In genomic region chr11:36289226-36289852, GRCh38 we compare ENCODE assay signal across 8 cellular contexts. TPM values are rescaled to one million over a fixed set of nuclear protein-coding genes. Genes with fewer than 3 reads are reported as not detected.
DNase-seq lines count a peak whose midpoint lies in the region; ATAC-seq and TF ChIP-seq lines count a peak whose summit lies in the region.

COMMD9 (minus strand) TSS chr11:36289424; CDS start chr11:36289412, 12 bp downstream.

- peak within 1 kb of the TSS; percentile 89 for H3K4me3 ChIP-seq in PC-3 (ENCODE audit: low read length)
- H3K4me3 ChIP-seq in epithelial cell of proximal tubule (ENCODE audit: low read depth, low read length), result peak within 1 kb of the TSS; percentile 76

- no peak within 1 kb of the TSS for H3K27ac ChIP-seq in PC-3 (ENCODE audit: low read length)

- peak within 1 kb of the TSS; percentile 95 for H2AFZ ChIP-seq in PC-3 (ENCODE audit: low read length)

- no peaks in the 10 kb centered on the region for H3K9me3 ChIP-seq in PC-3 (ENCODE audit: low read length)

- peak; percentile 99 for ATAC-seq in GM21576 (IDR thresholded peaks at IDR 0.05; ENCODE audit: unreplicated experiment)
- ATAC-seq in PC-3, result peak; percentile 95

- H3K9ac ChIP-seq in PC-3 (ENCODE audit: low read length), result peak within 1 kb of the TSS; percentile 70

- H3K4me2 ChIP-seq in PC-3 (ENCODE audit: low read length), result peak within 1 kb of the TSS; percentile 94

- no peak for TF ChIP-seq CTCF in PC-3 (conservative IDR thresholded peaks at IDR 0.05; ENCODE audit: low read depth, low read length)
- TF ChIP-seq CTCF in epithelial cell of proximal tubule (conservative IDR thresholded peaks at IDR 0.05; ENCODE audit: low read depth, low read length), result no peak

- no peaks in the 10 kb centered on the region for H3K9me2 ChIP-seq in PC-3 (replicated peaks; ENCODE audit: low read length)

- POLR2A ChIA-PET in PC-3 (lab: Charles Lee; ENCODE audit: unreplicated experiment), result interaction anchor here (0.7 kb wide), 1 partner anchor 50 kb away, joined by 3 read pairs; no protein-coding TSS in a partner anchor

- TF ChIP-seq RAD21 in Ishikawa (IDR thresholded peaks at IDR 0.05; ENCODE audit: low read depth), result no peak

- H3F3A ChIP-seq in PC-3 (ENCODE audit: low read length, unreplicated experiment), result no peaks in the 10 kb centered on the region

- peaks cover 8% of the 10 kb centered on the region; the same call in 1 of the 2 replicates for H3K4me1 ChIP-seq in PC-3 (ENCODE audit: insufficient read depth, low read length)

- intact Hi-C loops in PC-3 (cut with micrococcal nuclease), result no loop called here

- peak; percentile 71; the same call in 1 of the 2 replicates for TF ChIP-seq EP300 in Ishikawa (IDR thresholded peaks at IDR 0.05; ENCODE audit: borderline replicate concordance)

- H3K36me3 ChIP-seq in PC-3 (ENCODE audit: low read depth, low read length), result no peaks in the 10 kb centered on the region; the same call in 1 of the 2 replicates

- no peaks in the 10 kb centered on the region for H4K20me1 ChIP-seq in PC-3 (ENCODE audit: low read length)

- DNase-seq in DMS114 treated with DMSO at 0.1 percent for 48 hours (lab: John Stamatoyannopoulos, UW; ENCODE audit: unreplicated experiment), result peak; percentile 97
- peak; percentile 93 for DNase-seq in PC-3
- peak; percentile 90 for DNase-seq in activated T-cell treated with anti-CD3 and anti-CD28 coated beads, Interleukin-2, amount 50 U/mL, for 1 hour
- DNase-seq in epithelial cell of proximal tubule (ENCODE audit: low read depth), result peak; percentile 60
- DNase-seq in mucosa of gallbladder (ENCODE audit: low spot score), result peak; percentile 95
- DNase-seq in stimulated activated CD8-positive, alpha-beta memory T cell treated with anti-CD3 and anti-CD28 coated beads, Interleukin-4, amount 100 ng/mL, for 4 hours (ENCODE audit: low read depth in 2 of 2, low spot score in 1 of 2), result peak; percentile 85 to 89

- CTCF ChIA-PET in PC-3 (lab: Charles Lee), result interaction anchor here (0.6 kb wide), 1 partner anchor 12 kb away, joined by 3 read pairs; no protein-coding TSS in a partner anchor

- no TSS peak for BruUV-seq in PC-3 (replicated peaks; lab: Mats Ljungman, UMichigan)

- peaks cover 16% of the 10 kb centered on the region for H3K79me2 ChIP-seq in PC-3 (ENCODE audit: low read length)

- H3K27me3 ChIP-seq in PC-3 (ENCODE audit: low read length), result no peaks in the 10 kb centered on the region

TF ChIP-seq in Ishikawa, 13 proteins besides CTCF, POLR2A, EP300 and RAD21:
- TF ChIP-seq REST (IDR thresholded peaks at IDR 0.05; ENCODE audit: low read depth), result no peak
- peak; percentile 99 for TF ChIP-seq YY1 (IDR thresholded peaks at IDR 0.05; ENCODE audit: low read depth)
- no peak for TF ChIP-seq ZBTB7A (IDR thresholded peaks at IDR 0.05; ENCODE audit: low read depth)
- peak; percentile 92 for TF ChIP-seq TAF1 (IDR thresholded peaks at IDR 0.05; ENCODE audit: low read depth)
- TF ChIP-seq CREB1 (IDR thresholded peaks at IDR 0.05; ENCODE audit: low read depth), result no peak
- peak; percentile 85 for TF ChIP-seq TCF12 (IDR thresholded peaks at IDR 0.05; ENCODE audit: low read depth)
- peak; percentile 100 for TF ChIP-seq USF1 (IDR thresholded peaks at IDR 0.05)
- no peak; the same call in 1 of the 2 replicates for TF ChIP-seq NFIC (IDR thresholded peaks at IDR 0.05)
- peak; percentile 86 for TF ChIP-seq MAX (IDR thresholded peaks at IDR 0.05)
- no peak for TF ChIP-seq EGR1 (IDR thresholded peaks at IDR 0.05)
- no peak; the same call in 1 of the 2 replicates for TF ChIP-seq TEAD4 (IDR thresholded peaks at IDR 0.05)
- no peak for TF ChIP-seq CEBPB (IDR thresholded peaks at IDR 0.05)
- TF ChIP-seq FOXM1 (IDR thresholded peaks at IDR 0.05; ENCODE audit: borderline replicate concordance, low read depth), result no peak

RNA-seq across cellular contexts. Expression of gene COMMD9, which starts in this region (rescaled TPM):
- total RNA-seq in PC-3 (2014; rRNA removed), result 54.8 and 70.8 TPM in 2 replicates
- 51.8 and 56.7 TPM in 2 replicates for total RNA-seq in epithelial cell of proximal tubule
- total RNA-seq in mucosa of gallbladder, result 55.7 TPM
